20 cellular contexts compared by ENCODE assay signal in the genomic region with DNA sequence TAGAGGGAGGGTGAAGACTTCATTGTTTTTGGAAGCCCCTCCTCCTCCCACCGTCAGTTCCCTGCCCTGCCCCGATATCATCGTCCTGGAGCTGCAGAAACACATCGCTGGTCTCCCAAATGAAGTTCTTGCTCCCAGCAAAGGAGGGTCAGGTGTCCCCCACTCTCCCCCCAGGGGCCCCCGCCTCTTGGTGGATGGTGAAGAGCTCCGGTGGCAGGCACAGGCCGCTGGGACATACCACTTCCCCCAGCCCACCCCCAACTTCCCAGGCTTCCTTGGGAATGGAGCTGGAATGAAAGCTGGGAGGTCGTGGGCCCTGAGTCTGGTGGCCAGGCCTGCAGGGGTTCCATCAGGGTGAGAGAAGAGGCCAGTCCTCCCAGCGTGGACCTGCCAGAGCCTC.
"Had no signal": no experiment of that assay in that cellular context is flagged by ENCODE, and none has a peak within 500 bp of the region (broad histone marks: within the 10 kb centered on the region; RNA-seq: fewer than 3 reads in every experiment).

No MANE protein-coding gene starts in this region.

- H3K27me3 Mint-ChIP-seq: activated T-cell treated with anti-CD3 and anti-CD28 coated beads, Interleukin-2, amount 50 U/mL, for 24 hours had no signal

- H3K4me3 ChIP-seq: cardiac muscle cell, lung, transverse colon had no signal

- H3K9me3 Mint-ChIP-seq: activated T-cell treated with anti-CD3 and anti-CD28 coated beads, Interleukin-2, amount 50 U/mL, for 24 hours; activated T-helper 2 cell treated with anti-CD3 and anti-CD28 coated beads, Interferon-gamma antibody, Interleukin-2, Interleukin-4, amounts not matched to agents 10 μg/mL and 5 μg/mL and 100 μg/mL, durations not matched to agents 14 hours and 24 hours and 36 hours; naive thymus-derived CD8-positive, alpha-beta T cell; stimulated activated naive B cell treated with anti-CD40 and anti-IgM and Interleukin-4, amounts not matched to agents 10 μg/mL and 1 μg/mL and 100 μg/mL, for 72 hours; T-helper 2 cell treated with Interferon-gamma antibody and Interleukin-4, amounts not matched to agents 5 μg/mL and 100 μg/mL, for 36 hours had no signal

- DNase-seq: activated naive CD4-positive, alpha-beta T cell treated with Interleukin-2 at 50 U/mL for 16 hours; activated T-cell treated with anti-CD3 and anti-CD28 coated beads, Interleukin-2, amount 50 U/mL, for 24 hours; amygdala; effector CD4-positive, alpha-beta T cell; foreskin keratinocyte; kidney; occipital lobe; small intestine; stimulated activated CD4-positive, alpha-beta T cell treated with anti-CD3 and anti-CD28 coated beads, Interleukin-2, amount 100 ng/mL, for 48 hours; stimulated activated CD8-positive, alpha-beta memory T cell treated with anti-CD3 and anti-CD28 coated beads, Interleukin-4, amount 100 ng/mL, for 48 hours; stimulated activated naive B cell treated with anti-CD40 and anti-IgM and Interleukin-4, amounts not matched to agents 10 μg/mL and 1 μg/mL and 100 μg/mL, for 72 hours; transverse colon; WERI-Rb-1 had no signal

- H3K9me3 ChIP-seq: transverse colon had no signal

- H3K27ac Mint-ChIP-seq: activated T-cell treated with anti-CD3 and anti-CD28 coated beads, Interleukin-2, amount 50 U/mL, for 24 hours; activated T-helper 2 cell treated with anti-CD3 and anti-CD28 coated beads, Interferon-gamma antibody, Interleukin-2, Interleukin-4, amounts not matched to agents 10 μg/mL and 5 μg/mL and 100 μg/mL, durations not matched to agents 14 hours and 24 hours and 36 hours; stimulated activated naive B cell treated with anti-CD40 and anti-IgM and Interleukin-4, amounts not matched to agents 10 μg/mL and 1 μg/mL and 100 μg/mL, for 72 hours; T-helper 2 cell treated with Interferon-gamma antibody and Interleukin-4, amounts not matched to agents 5 μg/mL and 100 μg/mL, for 36 hours had no signal

- H3K36me3 Mint-ChIP-seq: naive thymus-derived CD8-positive, alpha-beta T cell; stimulated activated naive B cell treated with anti-CD40 and anti-IgM and Interleukin-4, amounts not matched to agents 10 μg/mL and 1 μg/mL and 100 μg/mL, for 72 hours had no signal

- H3K27ac ChIP-seq: cardiac muscle cell, foreskin keratinocyte, transverse colon, WERI-Rb-1 had no signal

- H3K4me3 Mint-ChIP-seq: activated T-cell treated with anti-CD3 and anti-CD28 coated beads, Interleukin-2, amount 50 U/mL, for 24 hours; naive thymus-derived CD8-positive, alpha-beta T cell; stimulated activated naive B cell treated with anti-CD40 and anti-IgM and Interleukin-4, amounts not matched to agents 10 μg/mL and 1 μg/mL and 100 μg/mL, for 72 hours; T-helper 2 cell treated with Interferon-gamma antibody and Interleukin-4, amounts not matched to agents 5 μg/mL and 100 μg/mL, for 36 hours had no signal

- H3K36me3 ChIP-seq: cardiac muscle cell, transverse colon, WERI-Rb-1 had no signal

- ATAC-seq: foreskin keratinocyte; left lobe of liver; naive thymus-derived CD8-positive, alpha-beta T cell; sciatic nerve; stimulated activated naive B cell treated with anti-CD40 and anti-IgM and Interleukin-4, amounts not matched to agents 10 μg/mL and 1 μg/mL and 100 μg/mL, for 72 hours had no signal

- H3K27me3 ChIP-seq: cardiac muscle cell, foreskin keratinocyte, transverse colon had no signal
